15 cellular contexts compared by ENCODE assay signal in genomic region chr18:58407263-58407648, GRCh38.
"Had no signal": no experiment of that assay in that cellular context is flagged by ENCODE, and none has a peak within 500 bp of the region (broad histone marks: within the 10 kb centered on the region; RNA-seq: fewer than 3 reads in every experiment).

No MANE protein-coding gene starts in this region.

- ATAC-seq: psoas muscle; stimulated activated memory B cell treated with anti-CD40 and anti-IgM and Interleukin-4, amounts not matched to agents 10 μg/mL and 1 μg/mL and 100 μg/mL, for 72 hours had no signal

- H3K36me3 ChIP-seq: adrenal gland, colonic mucosa, thyroid gland had no signal

- H3K27me3 ChIP-seq: adrenal gland, colonic mucosa, thyroid gland had no signal

- DNase-seq: activated CD4-positive, alpha-beta T cell treated with anti-CD3 and anti-CD28 coated beads for 1 hour; activated CD4-positive, alpha-beta T cell treated with anti-CD3 and anti-CD28 coated beads, Interleukin-2, amount 50 U/mL, for 48 hours; activated naive CD4-positive, alpha-beta T cell treated with anti-CD3 and anti-CD28 coated beads, Interleukin-2, amount 50 U/mL, for 16 hours; activated T-cell treated with anti-CD3 and anti-CD28 coated beads, Interleukin-2, amount 50 U/mL, for 1 hour; adrenal gland; central memory CD4-positive, alpha-beta T cell; colonic mucosa; kidney glomerular epithelial cell; nephron progenitor cell; psoas muscle; stimulated activated CD4-positive, alpha-beta T cell treated with anti-CD3 and anti-CD28 coated beads, Interleukin-2, amount 100 ng/mL, for 48 hours; thyroid gland had no signal

- H3K4me3 ChIP-seq: adrenal gland, colonic mucosa, lung, psoas muscle, thyroid gland had no signal

- H3K27ac ChIP-seq: adrenal gland, colonic mucosa, psoas muscle, thyroid gland, VCaP had no signal

- H3K9me3 ChIP-seq: adrenal gland, colonic mucosa, psoas muscle, thyroid gland had no signal

- H3K4me1 ChIP-seq: colonic mucosa had no signal
